In genomic region chr2:179355881-179356280, GRCh38 we compare ENCODE assay signal across 17 cellular contexts.
"Had no signal": no experiment of that assay in that cellular context is flagged by ENCODE, and none has a peak within 500 bp of the region (broad histone marks: within the 10 kb centered on the region; RNA-seq: fewer than 3 reads in every experiment).

No MANE protein-coding gene starts in this region.

- ATAC-seq: activated naive CD4-positive, alpha-beta T cell treated with anti-CD3 and anti-CD28 coated beads, Interleukin-2, amount 50 U/mL, for 72 hours; activated T-cell treated with anti-CD3 and anti-CD28 coated beads, Interleukin-2, amount 50 U/mL, for 72 hours; effector memory CD8-positive, alpha-beta T cell; natural killer cell treated with Interleukin-12 subunit alpha and Interleukin-12 subunit beta and Interleukin-15 and Interleukin-18, amount 100 ng/mL, for 72 hours; right cardiac atrium; T-helper 17 cell; WTC11 had no signal

- DNase-seq: activated CD4-positive, alpha-beta T cell treated with anti-CD3 and anti-CD28 coated beads for 4 hours; activated CD8-positive, alpha-beta memory T cell treated with anti-CD3 and anti-CD28 coated beads, Interleukin-2, amount 50 U/mL, for 48 hours; activated gamma-delta T cell; activated T-cell treated with anti-CD3 and anti-CD28 coated beads, Interleukin-2, amount 50 U/mL, for 72 hours; amygdala; cerebellar nuclear complex; effector memory CD8-positive, alpha-beta T cell; glutamatergic neuron; kidney glomerular epithelial cell; occipital lobe; right cardiac atrium; stimulated activated CD4-positive, alpha-beta T cell treated with anti-CD3 and anti-CD28 coated beads, Interleukin-1b, Interleukin-23, amount 100 ng/mL, for 48 hours; T-helper 17 cell; tibial artery had no signal

- H3K4me3 ChIP-seq: tibial artery had no signal
